Comparison of ENCODE assay signal across 25 cellular contexts in genomic region chr4:69092980-69093568, GRCh38. TPM values are rescaled to one million over a fixed set of nuclear protein-coding genes. Genes with fewer than 3 reads are reported as not detected.
"Had no signal": no experiment of that assay in that cellular context is flagged by ENCODE, and none has a peak within 500 bp of the region (broad histone marks: within the 10 kb centered on the region; RNA-seq: fewer than 3 reads in every experiment).

No MANE protein-coding gene starts in this region.

- H3K9me3 ChIP-seq: body of pancreas, mucosa of descending colon, pancreas, stomach, upper lobe of left lung had no signal

- H3K27me3 ChIP-seq: body of pancreas, heart left ventricle, pancreas, stomach, upper lobe of left lung had no signal

- H3K4me1 ChIP-seq: heart left ventricle, upper lobe of left lung had no signal

- H3K9me3 Mint-ChIP-seq: activated CD4-positive, alpha-beta T cell treated with anti-CD3 and anti-CD28 coated beads, Interleukin-2, amount 10 ng/mL, durations not matched to agents 24 days and 14 days; activated T-helper 2 cell treated with anti-CD3 and anti-CD28 coated beads, Interferon-gamma antibody, Interleukin-2, Interleukin-4, amounts not matched to agents 10 μg/mL and 5 μg/mL and 100 μg/mL, durations not matched to agents 14 hours and 24 hours and 36 hours had no signal

- H3K27ac ChIP-seq: body of pancreas, heart left ventricle, pancreas, stomach, upper lobe of left lung had no signal

- FAIRE-seq: frontal cortex had no signal

- H3K36me3 Mint-ChIP-seq: activated naive CD8-positive, alpha-beta T cell treated with anti-CD3 and anti-CD28 coated beads, Interleukin-2, amount 10 ng/mL, durations not matched to agents 7 days and 5 days; memory B cell; naive thymus-derived CD8-positive, alpha-beta T cell; stimulated activated effector memory CD8-positive, alpha-beta T cell treated with anti-CD3 and anti-CD28 coated beads, Interleukin-12 subunit alpha, Interleukin-12 subunit beta, amount 100 ng/mL, for 72 hours had no signal

- DNase-seq: activated CD4-positive, alpha-beta T cell treated with anti-CD3 and anti-CD28 coated beads, Interleukin-2, amount 10 ng/mL, durations not matched to agents 24 days and 14 days; activated CD8-positive, alpha-beta T cell treated with anti-CD3 and anti-CD28 coated beads for 36 hours; activated naive CD4-positive, alpha-beta T cell treated with Interleukin-2 at 50 U/mL for 16 hours; activated naive CD8-positive, alpha-beta T cell treated with anti-CD3 and anti-CD28 coated beads, Interleukin-2, amount 10 ng/mL, durations not matched to agents 7 days and 5 days; activated T-cell treated with anti-CD3 and anti-CD28 coated beads, Interleukin-2, amount 50 U/mL, for 1 hour; amygdala; body of pancreas; caudate nucleus; erythroblast; heart left ventricle; left ventricle myocardium superior; mucosa of descending colon; pancreas; stimulated activated CD4-positive, alpha-beta T cell treated with anti-CD3 and anti-CD28 coated beads, Interleukin-4, amount 100 ng/mL, for 24 hours; stomach; T-helper 1 cell; T-helper 9 cell; upper lobe of left lung had no signal

- H3K27ac Mint-ChIP-seq: activated CD4-positive, alpha-beta T cell treated with anti-CD3 and anti-CD28 coated beads, Interleukin-2, amount 10 ng/mL, durations not matched to agents 24 days and 14 days; activated CD8-positive, alpha-beta T cell treated with anti-CD3 and anti-CD28 coated beads for 36 hours; activated naive CD8-positive, alpha-beta T cell treated with anti-CD3 and anti-CD28 coated beads, Interleukin-2, amount 10 ng/mL, durations not matched to agents 7 days and 5 days; activated T-helper 2 cell treated with anti-CD3 and anti-CD28 coated beads, Interferon-gamma antibody, Interleukin-2, Interleukin-4, amounts not matched to agents 10 μg/mL and 5 μg/mL and 100 μg/mL, durations not matched to agents 14 hours and 24 hours and 36 hours; memory B cell; naive thymus-derived CD8-positive, alpha-beta T cell; stimulated activated effector memory CD8-positive, alpha-beta T cell treated with anti-CD3 and anti-CD28 coated beads, Interleukin-12 subunit alpha, Interleukin-12 subunit beta, amount 100 ng/mL, for 72 hours had no signal

- H3K4me3 ChIP-seq: body of pancreas, heart left ventricle, mucosa of descending colon, pancreas, stomach, upper lobe of left lung had no signal

- H3K4me3 Mint-ChIP-seq: activated CD4-positive, alpha-beta T cell treated with anti-CD3 and anti-CD28 coated beads, Interleukin-2, amount 10 ng/mL, durations not matched to agents 24 days and 14 days; activated CD8-positive, alpha-beta T cell treated with anti-CD3 and anti-CD28 coated beads for 36 hours; activated naive CD8-positive, alpha-beta T cell treated with anti-CD3 and anti-CD28 coated beads, Interleukin-2, amount 10 ng/mL, durations not matched to agents 7 days and 5 days; memory B cell; naive thymus-derived CD8-positive, alpha-beta T cell; stimulated activated effector memory CD8-positive, alpha-beta T cell treated with anti-CD3 and anti-CD28 coated beads, Interleukin-12 subunit alpha, Interleukin-12 subunit beta, amount 100 ng/mL, for 72 hours had no signal

- H3K36me3 ChIP-seq: heart left ventricle, pancreas, stomach, upper lobe of left lung had no signal

- H3K27me3 Mint-ChIP-seq: activated CD4-positive, alpha-beta T cell treated with anti-CD3 and anti-CD28 coated beads, Interleukin-2, amount 10 ng/mL, durations not matched to agents 24 days and 14 days; activated CD8-positive, alpha-beta T cell treated with anti-CD3 and anti-CD28 coated beads for 36 hours; activated naive CD8-positive, alpha-beta T cell treated with anti-CD3 and anti-CD28 coated beads, Interleukin-2, amount 10 ng/mL, durations not matched to agents 7 days and 5 days; memory B cell had no signal

- ATAC-seq: activated CD8-positive, alpha-beta T cell treated with anti-CD3 and anti-CD28 coated beads for 36 hours; body of pancreas; heart left ventricle; left ventricle myocardium superior; mucosa of descending colon; naive thymus-derived CD8-positive, alpha-beta T cell; pancreas; sciatic nerve; stimulated activated effector memory CD8-positive, alpha-beta T cell treated with anti-CD3 and anti-CD28 coated beads, Interleukin-12 subunit alpha, Interleukin-12 subunit beta, amount 100 ng/mL, for 72 hours had no signal

- H3K4me1 Mint-ChIP-seq: activated CD4-positive, alpha-beta T cell treated with anti-CD3 and anti-CD28 coated beads, Interleukin-2, amount 10 ng/mL, durations not matched to agents 24 days and 14 days; activated naive CD8-positive, alpha-beta T cell treated with anti-CD3 and anti-CD28 coated beads, Interleukin-2, amount 10 ng/mL, durations not matched to agents 7 days and 5 days; memory B cell; naive thymus-derived CD8-positive, alpha-beta T cell; stimulated activated effector memory CD8-positive, alpha-beta T cell treated with anti-CD3 and anti-CD28 coated beads, Interleukin-12 subunit alpha, Interleukin-12 subunit beta, amount 100 ng/mL, for 72 hours had no signal

RNA-seq across cellular contexts. Expression of gene UGT2B7, which starts 3.2 kb away (rescaled TPM):
- total RNA-seq: activated CD4-positive, alpha-beta T cell treated with anti-CD3 and anti-CD28 coated beads, Interleukin-2, amount 10 ng/mL, durations not matched to agents 24 days and 14 days; activated CD8-positive, alpha-beta T cell treated with anti-CD3 and anti-CD28 coated beads for 36 hours; activated naive CD8-positive, alpha-beta T cell treated with anti-CD3 and anti-CD28 coated beads, Interleukin-2, amount 10 ng/mL, durations not matched to agents 7 days and 5 days; activated T-helper 2 cell treated with anti-CD3 and anti-CD28 coated beads, Interferon-gamma antibody, Interleukin-2, Interleukin-4, amounts not matched to agents 10 μg/mL and 5 μg/mL and 100 μg/mL, durations not matched to agents 14 hours and 24 hours and 36 hours; frontal cortex; heart left ventricle; left ventricle myocardium superior; naive thymus-derived CD8-positive, alpha-beta T cell; sciatic nerve; temporal lobe had no signal
- polyA plus RNA-seq: heart left ventricle; naive thymus-derived CD8-positive, alpha-beta T cell had no signal
